In the genomic region with DNA sequence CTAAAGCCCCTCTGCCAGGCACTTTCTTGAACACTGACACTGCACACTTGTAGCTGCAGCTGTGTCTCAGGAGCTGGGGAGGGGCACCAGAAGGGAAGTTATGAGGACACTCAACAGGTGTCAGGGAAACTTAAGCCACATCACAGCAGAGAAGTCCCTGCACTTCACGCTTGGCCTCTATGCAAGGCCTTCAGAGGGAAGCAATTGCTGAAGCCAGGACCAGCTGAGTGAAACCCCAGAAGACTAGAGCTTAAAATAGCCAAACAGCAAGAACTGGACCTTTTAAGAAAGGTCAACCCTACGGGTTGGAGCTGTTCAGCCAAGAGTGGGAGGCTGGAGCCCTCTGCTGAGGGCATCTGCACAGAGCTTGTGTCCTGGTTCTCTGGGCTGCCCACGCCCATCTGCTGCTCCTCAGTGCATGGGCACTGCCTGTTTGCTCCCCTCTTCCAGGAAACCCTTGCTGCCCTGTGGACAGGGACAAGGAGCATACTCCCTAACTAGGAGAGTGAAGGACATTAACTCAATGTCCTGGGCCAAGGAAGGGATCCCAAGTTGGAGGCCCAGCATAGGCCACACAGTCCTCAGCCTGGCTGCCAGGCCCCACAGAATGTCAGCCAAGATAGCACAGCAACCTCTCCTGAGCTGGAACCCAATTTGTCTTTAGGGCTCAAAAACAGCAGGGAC, we compare ENCODE assay signal across 14 cellular contexts. TPM values are rescaled to one million over a fixed set of nuclear protein-coding genes. Genes with fewer than 3 reads are reported as not detected.
DNase-seq lines count a peak whose midpoint lies in the region; ATAC-seq, FAIRE-seq and TF ChIP-seq lines count a peak whose summit lies in the region.
"Had no signal": no experiment of that assay in that cellular context is flagged by ENCODE, and none has a peak within 500 bp of the region (broad histone marks: within the 10 kb centered on the region; RNA-seq: fewer than 3 reads in every experiment).

No MANE protein-coding gene starts in this region.

- intact Hi-C loops in heart left ventricle (cut with DNase I), result loop anchor here in 7 of 10 donors (2.0 to 10.0 kb wide), 6 partner anchors 29 to 86 kb away; partner anchors contain the start of genes PARP6 (in 3 of the 7) and PKM (in 2 of the 7)
- intact Hi-C loops in Right ventricle myocardium inferior (cut with DNase I), result loop anchor here (2.0 to 5.0 kb wide), 2 partner anchors 21 to 71 kb away; partner anchors contain the start of gene PARP6
- intact Hi-C loops in thyroid gland (cut with DNase I), result loop anchor here (5.0 kb wide), 1 partner anchor 71 kb away; the partner anchor contains the start of gene PARP6

- H3K27me3 ChIP-seq in heart left ventricle (peaks cover 0 to 10% (median 0%) of the 10 kb centered on the region in 9 donors), keratinocyte (ENCODE audit: control insufficient read depth, extremely low read depth, insufficient read depth, low read length) (no peaks in the 10 kb centered on the region), thyroid gland (no peaks in the 10 kb centered on the region), HAP-1 (ENCODE audit: low read depth) (no peaks in the 10 kb centered on the region)

- TF ChIP-seq CTCF in heart left ventricle (IDR thresholded peaks at IDR 0.05) (peak in 1 of 12 donors; percentile 4), keratinocyte (optimal IDR thresholded peaks at IDR 0.05 in 1 of 3, IDR thresholded peaks at IDR 0.05 in 1 of 3, conservative IDR thresholded peaks at IDR 0.05 in 1 of 3; ENCODE audit: extremely low read depth in 1 of 3, insufficient read depth in 2 of 3, low read length in 3 of 3) (no peak), thyroid gland (IDR thresholded peaks at IDR 0.05) (no peak)

- H3K9me1 ChIP-seq in keratinocyte (ENCODE audit: control insufficient read depth, extremely low read depth, insufficient read depth, low read length), result peaks cover 5% of the 10 kb centered on the region

- in situ Hi-C loops in HAP-1 (cut with MboI; ENCODE audit: low sequenced_read_pairs), result no loop called here

- no peak overlapping the region for H3K4me3 Mint-ChIP-seq in T-helper 17 cell

- DNase-seq in heart left ventricle, result no peak
- DNase-seq in Right ventricle myocardium inferior (ENCODE audit: missing footprints), result no peak
- DNase-seq in T-helper 17 cell, result no peak
- DNase-seq in keratinocyte (ENCODE audit: low read depth, low spot score), result no peak
- no peak for DNase-seq in thyroid gland
- no peak for DNase-seq in kidney tubule cell (ENCODE audit: low spot score)
- no peak for DNase-seq in amniotic stem cell (lab: John Stamatoyannopoulos, UW)
- DNase-seq in HAP-1 (ENCODE audit: low spot score in 2 of 2), result no peak
- DNase-seq: activated T-cell treated with anti-CD3 and anti-CD28 coated beads for 4 hours; left colon; NCI-H510A treated with DMSO at 0.1 percent for 48 hours; SHP77 treated with DMSO at 0.1 percent for 48 hours; stimulated activated CD8-positive, alpha-beta memory T cell treated with anti-CD3 and anti-CD28 coated beads, Interleukin-4, amount 100 ng/mL, for 48 hours had no signal

- peaks cover 9% of the 10 kb centered on the region for H3K27me3 Mint-ChIP-seq in T-helper 17 cell

- H3K4me1 ChIP-seq in heart left ventricle (peaks cover 6 to 68% (median 52%) of the 10 kb centered on the region in 12 donors), keratinocyte (ENCODE audit: control insufficient read depth, extremely low read depth, insufficient read depth, low read length) (peaks cover 88% of the 10 kb centered on the region), thyroid gland (peaks cover 6 to 32% of the 10 kb centered on the region in 2 donors), HAP-1 (no peaks in the 10 kb centered on the region)

- no peaks in the 10 kb centered on the region for H3K9me3 ChIP-seq in heart left ventricle
- no peaks in the 10 kb centered on the region for H3K9me3 ChIP-seq in T-helper 17 cell (ENCODE audit: control insufficient read depth, low read length, poor library complexity, severe bottlenecking)
- no peaks in the 10 kb centered on the region for H3K9me3 ChIP-seq in keratinocyte (ENCODE audit: control insufficient read depth, low read depth, low read length)
- H3K9me3 ChIP-seq in thyroid gland, result no peaks in the 10 kb centered on the region
- H3K9me3 ChIP-seq in HAP-1, result no peaks in the 10 kb centered on the region

- peaks cover 6 to 83% (median 79%) of the 10 kb centered on the region in 9 donors for H3K36me3 ChIP-seq in heart left ventricle
- peaks cover 53 to 75% of the 10 kb centered on the region in 2 experiments for H3K36me3 ChIP-seq in keratinocyte (ENCODE audit: control insufficient read depth in 2 of 2, extremely low read depth in 1 of 2, insufficient read depth in 2 of 2, low read length in 2 of 2)
- H3K36me3 ChIP-seq in thyroid gland, result peaks cover 49 to 50% of the 10 kb centered on the region in 2 donors
- peaks cover 87% of the 10 kb centered on the region for H3K36me3 ChIP-seq in HAP-1 (replicated peaks)

- H3K9ac ChIP-seq in keratinocyte (ENCODE audit: control insufficient read depth, extremely low read depth, insufficient read depth, low read length), result peak overlapping the region; percentile 5

- no peak for FAIRE-seq in keratinocyte (lab: Jason Lieb, UNC)
- FAIRE-seq: endometrium had no signal

- no peak overlapping the region for H3K4me2 ChIP-seq in keratinocyte (ENCODE audit: control insufficient read depth, extremely low read depth, insufficient read depth, low read depth, low read length)

- H2AFZ ChIP-seq in keratinocyte (ENCODE audit: control insufficient read depth, low read length), result no peak overlapping the region

- H3K36me3 Mint-ChIP-seq in T-helper 17 cell (ENCODE audit: low read depth), result peaks cover 10% of the 10 kb centered on the region

- peak overlapping the region; percentile 69 for H3K27ac Mint-ChIP-seq in T-helper 17 cell

- dilution Hi-C loops in keratinocyte (cut with MboI; ENCODE audit: extremely low pct_ligation_motif_present, low sequenced_read_pairs), result no loop called here

- H3K79me2 ChIP-seq in keratinocyte (ENCODE audit: control insufficient read depth, insufficient read depth, low read length), result peaks cover 10% of the 10 kb centered on the region

- TF ChIP-seq POLR2A in heart left ventricle (IDR thresholded peaks at IDR 0.05), result no peak
- no peak for TF ChIP-seq POLR2A in thyroid gland (IDR thresholded peaks at IDR 0.05)

- H3K4me1 Mint-ChIP-seq in T-helper 17 cell, result peaks cover 18% of the 10 kb centered on the region

- H3K27ac ChIP-seq in heart left ventricle, result peak overlapping the region in 10 of 12 donors; percentile 32 to 80 (median 58)
- peak overlapping the region; percentile 86 for H3K27ac ChIP-seq in keratinocyte (ENCODE audit: control insufficient read depth, insufficient read depth, low read length)
- H3K27ac ChIP-seq in thyroid gland, result peak overlapping the region in 2 of 3 donors; percentile 36 to 78

- 48 to 61% (median 53%) methylated on average over 2 to 3 of the region's 3 CpGs for WGBS in heart left ventricle, 4 donors
- 63 to 86% methylated on average over 2 to 3 of the region's 3 CpGs for WGBS in thyroid gland, 2 donors

- no peak overlapping the region for H3K4me3 ChIP-seq in heart left ventricle
- no peak overlapping the region for H3K4me3 ChIP-seq in keratinocyte (ENCODE audit: control insufficient read depth in 2 of 3, extremely low read depth in 1 of 3, insufficient read depth in 2 of 3, low read depth in 1 of 3, low read length in 3 of 3)
- H3K4me3 ChIP-seq in thyroid gland (replicated peaks in 1 of 3), result no peak overlapping the region
- no peak overlapping the region for H3K4me3 ChIP-seq in HAP-1

- ATAC-seq in heart left ventricle (peak in 2 of 4 donors; percentile 16 to 50), Right ventricle myocardium inferior (no peak), T-helper 17 cell (no peak)
- ATAC-seq: left colon had no signal

- peaks cover 51% of the 10 kb centered on the region for H4K20me1 ChIP-seq in keratinocyte (ENCODE audit: control insufficient read depth, extremely low read depth, insufficient read depth, low read length)

RNA-seq across cellular contexts. Expression of gene GRAMD2A, which starts 3.9 kb away (rescaled TPM):
- total RNA-seq in heart left ventricle (under 1 TPM in 1 of 9 donors, not detected in 8; 0.45 TPM), Right ventricle myocardium inferior (not detected), T-helper 17 cell (not detected), thyroid gland (10 to 100 TPM in 1 of 4 donors, 1 to 10 TPM in 3; 8.8 to 26.9 (median 9.0) TPM)
- polyA plus RNA-seq in heart left ventricle (under 1 TPM in 1 of 2 donors, not detected in 1; 0.03 TPM), keratinocyte (2.5 to 7.8 TPM (median 5.7 TPM) in 3 replicates)
- polyA plus RNA-seq in keratinocyte (2011; ENCODE audit: low read depth), result 2.1 TPM
- polyA plus RNA-seq in keratinocyte (2011; cell fraction: cytosol; rRNA removed), result 4.8 and 5.3 TPM in 2 replicates
- 10.8 and 11.8 TPM in 2 replicates for polyA plus RNA-seq in keratinocyte (2011; cell fraction: nucleus; rRNA removed)
- 1.9 and 5.2 TPM in 2 replicates for polyA plus RNA-seq in keratinocyte (2012; ENCODE audit: low replicate concordance)
- 2.4 to 11.3 TPM (median 6.0 TPM) in 3 replicates for polyA minus RNA-seq in keratinocyte
- polyA minus RNA-seq in keratinocyte (2011; cell fraction: cytosol; rRNA and poly(A)+ RNA removed), result 3.3 TPM
- polyA minus RNA-seq in keratinocyte (2011; cell fraction: nucleus; rRNA and poly(A)+ RNA removed), result 3.3 and 9.9 TPM in 2 replicates

RNA-seq across cellular contexts. Expression of gene PKM, which starts 29.5 kb away (rescaled TPM):
- total RNA-seq in heart left ventricle, result 1,000 to 10,000 TPM in 4 of 9 donors, 100 to 1,000 TPM in 5; 648 to 1,279 (median 923) TPM
- polyA plus RNA-seq in heart left ventricle, result 100 to 1,000 TPM; 602 to 887 TPM
- 1,022 TPM for total RNA-seq in Right ventricle myocardium inferior
- 100 to 1,000 TPM; 343 to 428 TPM for total RNA-seq in T-helper 17 cell
- 3,138 to 3,414 TPM (median 3,352 TPM) in 3 replicates for polyA plus RNA-seq in keratinocyte
- polyA plus RNA-seq in keratinocyte (2011; ENCODE audit: low read depth), result 1,668 TPM
- polyA plus RNA-seq in keratinocyte (2011; cell fraction: cytosol; rRNA removed), result 2,535 and 3,357 TPM in 2 replicates
- polyA plus RNA-seq in keratinocyte (2011; cell fraction: nucleus; rRNA removed), result 3,051 and 3,212 TPM in 2 replicates
- polyA plus RNA-seq in keratinocyte (2012; ENCODE audit: low replicate concordance), result 1,288 and 3,147 TPM in 2 replicates
- polyA minus RNA-seq in keratinocyte, result 3,399 to 4,327 TPM (median 3,658 TPM) in 3 replicates
- 3,179 TPM for polyA minus RNA-seq in keratinocyte (2011; cell fraction: cytosol; rRNA and poly(A)+ RNA removed)
- polyA minus RNA-seq in keratinocyte (2011; cell fraction: nucleus; rRNA and poly(A)+ RNA removed), result 1,903 and 2,240 TPM in 2 replicates
- 100 to 1,000 TPM; 270 to 587 (median 340) TPM for total RNA-seq in thyroid gland
